ENCODE assay signal across 21 cellular contexts in the genomic region with DNA sequence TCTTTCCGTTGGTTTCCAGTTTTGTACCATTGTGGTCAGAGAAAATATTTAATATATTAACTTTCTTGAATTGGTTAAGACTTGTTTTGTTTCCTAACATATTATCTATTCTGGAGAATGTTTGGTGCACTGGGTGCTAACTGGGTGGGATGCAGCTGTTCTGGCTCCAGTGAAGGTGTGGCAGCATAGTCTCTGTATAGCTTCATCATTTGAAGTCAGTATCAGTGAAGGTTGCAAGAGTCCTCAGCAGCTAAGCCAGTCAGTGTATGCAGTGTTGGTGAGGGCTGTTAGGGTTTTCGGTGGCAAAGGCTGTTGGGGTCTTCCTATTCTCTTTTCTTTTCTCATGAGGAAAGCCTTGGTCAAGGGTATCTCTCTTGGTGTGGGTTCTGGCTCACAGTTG.
"Had no signal": no experiment of that assay in that cellular context is flagged by ENCODE, and none has a peak within 500 bp of the region (broad histone marks: within the 10 kb centered on the region; RNA-seq: fewer than 3 reads in every experiment).

No MANE protein-coding gene starts in this region.

- ATAC-seq: activated CD4-positive, alpha-beta T cell treated with anti-CD3 and anti-CD28 coated beads for 36 hours; activated T-helper 17 cell treated with anti-CD3 and anti-CD28 coated beads, Interleukin-2, amount 50 U/mL, for 72 hours had no signal

- FAIRE-seq: astrocyte had no signal

- H3K27ac ChIP-seq: WERI-Rb-1 had no signal

- DNase-seq: activated CD4-positive, alpha-beta memory T cell treated with anti-CD3 and anti-CD28 coated beads, Interleukin-2, amount 10 ng/mL, durations not matched to agents 7 days and 5 days; activated CD4-positive, alpha-beta T cell treated with anti-CD3 and anti-CD28 coated beads for 36 hours; activated CD4-positive, alpha-beta T cell treated with anti-CD3 and anti-CD28 coated beads, Interleukin-2, amount 50 U/mL, for 1 hour; activated gamma-delta T cell; activated naive CD4-positive, alpha-beta T cell treated with anti-CD3 and anti-CD28 coated beads for 36 hours; activated T-cell treated with anti-CD3 and anti-CD28 coated beads for 4 hours; activated T-cell treated with anti-CD3 and anti-CD28 coated beads, Interleukin-2, amount 50 U/mL, for 48 hours; amygdala; KG1; NCI-H1092; NCI-H1417; NCI-H1930; NCI-H2171 treated with DMSO at 0.1 percent for 48 hours; NCI-H345; NCI-H510A; NCI-H69; SIG-M5; T-helper 1 cell; WERI-Rb-1 had no signal

- H3K36me3 ChIP-seq: WERI-Rb-1 had no signal
